In the genomic region with DNA sequence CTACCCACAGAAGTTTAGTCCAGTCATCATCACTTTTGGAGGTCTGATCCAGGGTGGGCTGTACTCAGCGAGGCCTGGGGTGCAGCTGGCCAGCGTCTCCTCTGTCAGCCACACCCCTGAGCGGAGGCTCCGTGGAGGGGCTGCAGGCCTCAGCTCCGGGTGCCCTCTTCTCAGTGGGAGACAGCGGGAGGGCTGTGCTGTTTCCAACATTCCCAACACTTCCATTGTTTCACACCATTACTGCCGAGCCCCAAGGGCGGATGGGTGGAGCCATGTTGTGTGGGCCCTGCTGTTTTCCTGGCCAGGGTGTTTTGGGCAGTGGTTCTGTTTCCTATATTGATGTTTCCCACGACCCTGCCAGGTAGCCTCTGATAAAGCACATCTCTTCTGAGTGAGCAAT, we compare ENCODE assay signal across 28 cellular contexts.
"Had no signal": no experiment of that assay in that cellular context is flagged by ENCODE, and none has a peak within 500 bp of the region (broad histone marks: within the 10 kb centered on the region; RNA-seq: fewer than 3 reads in every experiment).

No MANE protein-coding gene starts in this region.

- H3K9me3 ChIP-seq: adrenal gland, body of pancreas, MG63 had no signal

- H3K36me3 ChIP-seq: adrenal gland, MG63 had no signal

- H3K4me3 ChIP-seq: adrenal gland, body of pancreas, MG63, SK-N-MC had no signal

- H3K27ac ChIP-seq: adrenal gland, body of pancreas, SK-N-MC, VCaP had no signal

- DNase-seq: activated CD4-positive, alpha-beta memory T cell treated with anti-CD3 and anti-CD28 coated beads, Interleukin-2, amount 10 ng/mL, durations not matched to agents 7 days and 5 days; activated CD4-positive, alpha-beta T cell treated with anti-CD3 and anti-CD28 coated beads for 36 hours; activated CD4-positive, alpha-beta T cell treated with anti-CD3 and anti-CD28 coated beads, Interleukin-2, amount 50 U/mL, for 1 hour; activated CD4-positive, CD25-positive, alpha-beta regulatory T cell; activated naive CD4-positive, alpha-beta T cell treated with anti-CD3 and anti-CD28 coated beads, Interleukin-2, amount 50 U/mL, for 16 hours; activated naive CD8-positive, alpha-beta T cell treated with anti-CD3 and anti-CD28 coated beads, Interleukin-2, amount 10 ng/mL, durations not matched to agents 7 days and 5 days; activated T-cell treated with anti-CD3 and anti-CD28 coated beads for 4 hours; activated T-cell treated with anti-CD3 and anti-CD28 coated beads, Interleukin-2, amount 50 U/mL, for 48 hours; adrenal gland; anterior cingulate cortex; MG63; MV-4-11; NCI-H1092 treated with DMSO at 0.1 percent for 48 hours; NCI-H1436; NCI-H1694 treated with DMSO at 0.1 percent for 48 hours; NCI-H2029 treated with DMSO at 0.1 percent for 48 hours; NCI-H345; NCI-H510A; NCI-H526 treated with DMSO at 0.1 percent for 48 hours; NCI-H82; T-cell; T-helper 2 cell; T1000 had no signal

- H3K27me3 ChIP-seq: adrenal gland, body of pancreas, MG63 had no signal

- ATAC-seq: activated CD4-positive, alpha-beta T cell treated with anti-CD3 and anti-CD28 coated beads for 36 hours; activated T-helper 17 cell treated with anti-CD3 and anti-CD28 coated beads, Interleukin-2, amount 50 U/mL, for 72 hours; body of pancreas; Right ventricle myocardium inferior; T-cell had no signal

- H3K4me1 ChIP-seq: body of pancreas had no signal
